In the genomic region with DNA sequence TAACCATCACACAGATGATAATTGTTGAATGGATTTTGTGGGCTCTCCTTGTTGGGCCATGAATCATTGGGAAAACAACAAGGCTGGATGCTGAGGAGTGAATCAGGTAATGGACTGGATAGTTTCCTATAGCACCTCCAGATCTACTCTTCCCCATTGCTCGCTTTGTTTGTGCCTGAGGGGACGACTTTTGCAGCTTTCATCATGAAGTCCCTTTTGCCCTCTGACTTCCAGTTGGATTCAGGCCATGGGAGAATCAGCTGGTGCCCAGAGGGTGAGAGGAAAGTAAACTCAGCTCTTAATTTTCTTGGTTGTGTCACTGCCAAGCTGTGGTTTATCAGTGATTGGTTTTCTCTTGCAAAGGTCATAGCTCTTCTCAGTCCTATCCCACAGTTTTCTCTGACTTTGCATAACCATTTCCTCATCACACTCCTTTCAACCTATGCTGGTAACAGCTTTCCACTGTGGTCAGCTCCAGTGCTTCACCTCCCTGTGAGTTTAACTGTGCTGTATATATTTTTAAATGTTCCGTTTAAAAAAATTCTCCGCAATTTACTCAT, we compare ENCODE assay signal across 21 cellular contexts.
DNase-seq lines count a peak whose midpoint lies in the region; ATAC-seq and TF ChIP-seq lines count a peak whose summit lies in the region.
"Had no signal": no experiment of that assay in that cellular context is flagged by ENCODE, and none has a peak within 500 bp of the region (broad histone marks: within the 10 kb centered on the region; RNA-seq: fewer than 3 reads in every experiment).

No MANE protein-coding gene starts in this region.

- no peak overlapping the region for H3K23ac ChIP-seq in mesenchymal stem cell (ENCODE audit: low read length in 2 of 2)

- WGBS in mesenchymal stem cell, result 94% methylated on average over 2 of the region's 4 CpGs

- no peak overlapping the region for H2BK12ac ChIP-seq in mesenchymal stem cell (ENCODE audit: low read length in 2 of 2)

- H2BK120ac ChIP-seq in mesenchymal stem cell (ENCODE audit: low read depth, low read length), result no peak overlapping the region

- H2AK5ac ChIP-seq in mesenchymal stem cell (ENCODE audit: low read length, severe bottlenecking), result no peak overlapping the region

- H3K4me1 Mint-ChIP-seq in endothelial cell (ENCODE audit: unreplicated experiment), result peaks cover 14% of the 10 kb centered on the region

- no peaks in the 10 kb centered on the region for H3K9me3 Mint-ChIP-seq in endothelial cell (ENCODE audit: unreplicated experiment)
- H3K9me3 Mint-ChIP-seq: GM23338 had no signal

- no peak overlapping the region for H3K4me3 Mint-ChIP-seq in endothelial cell (ENCODE audit: unreplicated experiment)
- H3K4me3 Mint-ChIP-seq: CD14-positive monocyte, GM23338 had no signal

- no peak overlapping the region for H2AFZ ChIP-seq in mesenchymal stem cell (ENCODE audit: low read depth, low read length)
- H2AFZ ChIP-seq: GM23338 had no signal

- H3K4me2 ChIP-seq in mesenchymal stem cell (ENCODE audit: low read length, poor library complexity, severe bottlenecking), result no peak overlapping the region
- H3K4me2 ChIP-seq: GM23338, KMS-11 had no signal

- H3K9ac ChIP-seq in mesenchymal stem cell (ENCODE audit: low read length), result no peak overlapping the region
- H3K9ac ChIP-seq: KMS-11 had no signal

- H3K9me3 ChIP-seq in mesenchymal stem cell (ENCODE audit: control insufficient read depth, low read length) (no peaks in the 10 kb centered on the region), mucosa of descending colon (no peaks in the 10 kb centered on the region)
- H3K9me3 ChIP-seq: Caco-2 had no signal

- intact Hi-C loops in mucosa of descending colon (cut with DNase I, micrococcal nuclease), result no loop called here

- H3K27me3 ChIP-seq in mesenchymal stem cell (ENCODE audit: control insufficient read depth in 1 of 2, insufficient read depth in 1 of 2, low read length in 2 of 2), result no peaks in the 10 kb centered on the region
- H3K27me3 ChIP-seq: SJSA1 had no signal

- H3K27ac ChIP-seq in mesenchymal stem cell (ENCODE audit: low read length, poor library complexity, severe bottlenecking), result no peak overlapping the region
- H3K27ac ChIP-seq: KMS-11, SJSA1 had no signal

- H2BK15ac ChIP-seq in mesenchymal stem cell (ENCODE audit: low read depth, poor library complexity, severe bottlenecking), result no peak overlapping the region

- no peaks in the 10 kb centered on the region for H3K27me3 Mint-ChIP-seq in endothelial cell (ENCODE audit: unreplicated experiment)

- ATAC-seq in GM19467 (IDR thresholded peaks at IDR 0.05; ENCODE audit: unreplicated experiment) (no peak), GM18873 (IDR thresholded peaks at IDR 0.05; ENCODE audit: low FRiP score, unreplicated experiment) (no peak), mucosa of descending colon (no peak)
- ATAC-seq: GM23338, HepG2 had no signal

- H2BK5ac ChIP-seq in mesenchymal stem cell (ENCODE audit: low read depth, low read length, poor library complexity, severe bottlenecking), result no peak overlapping the region

- no peak overlapping the region for H3K18ac ChIP-seq in mesenchymal stem cell (ENCODE audit: low read depth in 1 of 2, low read length in 2 of 2)

- no peak overlapping the region for H3K4me3 ChIP-seq in epithelial cell of proximal tubule (ENCODE audit: low read depth, low read length)
- no peak overlapping the region for H3K4me3 ChIP-seq in mesenchymal stem cell (ENCODE audit: insufficient read depth in 1 of 2, low read depth in 1 of 2, low read length in 2 of 2)
- H3K4me3 ChIP-seq in mucosa of descending colon, result no peak overlapping the region
- H3K4me3 ChIP-seq: GM23338, SJSA1 had no signal

- DNase-seq in HT1080 (ENCODE audit: low read depth) (peak; percentile 43), RPMI7951 (ENCODE audit: low read depth) (peak; percentile 10), epithelial cell of proximal tubule (ENCODE audit: low read depth) (peak; percentile 56), mesenchymal stem cell (peak; percentile 54), mucosa of descending colon (no peak), endothelial cell (ENCODE audit: low spot score) (no peak)
- DNase-seq: ACHN, AML-193, Caco-2, MM.1S, NCI-H1436, NCI-H2029 treated with DMSO at 0.1 percent for 48 hours, NCI-H2171 treated with DMSO at 0.1 percent for 48 hours, NCI-H748 treated with DMSO at 0.1 percent for 48 hours had no signal

- no peak overlapping the region for H3K27ac Mint-ChIP-seq in endothelial cell (ENCODE audit: unreplicated experiment)
- H3K27ac Mint-ChIP-seq: CD14-positive monocyte, GM23338 had no signal

- no peaks in the 10 kb centered on the region for H3K79me1 ChIP-seq in mesenchymal stem cell (replicated peaks; ENCODE audit: low read length, poor library complexity, severe bottlenecking)

- H3K36me3 Mint-ChIP-seq in endothelial cell (ENCODE audit: low read depth, unreplicated experiment), result no peaks in the 10 kb centered on the region

- TF ChIP-seq CTCF in epithelial cell of proximal tubule (conservative IDR thresholded peaks at IDR 0.05; ENCODE audit: low read depth, low read length), result no peak
- no peak for TF ChIP-seq CTCF in mucosa of descending colon (IDR thresholded peaks at IDR 0.05)
- TF ChIP-seq CTCF in endothelial cell (IDR thresholded peaks at IDR 0.05; ENCODE audit: unreplicated experiment), result no peak

- no peak overlapping the region for H4K91ac ChIP-seq in mesenchymal stem cell (ENCODE audit: low read length)

- H4K8ac ChIP-seq in mesenchymal stem cell (ENCODE audit: low read length), result no peak overlapping the region

- H3K4ac ChIP-seq in mesenchymal stem cell (ENCODE audit: low read depth in 1 of 2, low read length in 2 of 2), result peak overlapping the region in 1 of 2 experiments; percentile 26

- H3K36me3 ChIP-seq in mesenchymal stem cell (ENCODE audit: control insufficient read depth in 1 of 2, insufficient read depth in 2 of 2, low read depth in 1 of 2, low read length in 2 of 2) (no peaks in the 10 kb centered on the region), mucosa of descending colon (ENCODE audit: low read depth) (no peaks in the 10 kb centered on the region)
- H3K36me3 ChIP-seq: SJSA1 had no signal

- H3K14ac ChIP-seq in mesenchymal stem cell (ENCODE audit: low read length in 2 of 2), result no peak overlapping the region

- H3K4me1 ChIP-seq in mesenchymal stem cell (ENCODE audit: control insufficient read depth, insufficient read depth, low read depth, low read length) (no peaks in the 10 kb centered on the region), mucosa of descending colon (ENCODE audit: low read depth) (no peaks in the 10 kb centered on the region)
- H3K4me1 ChIP-seq: Caco-2, SJSA1 had no signal

Comparison
In these comparisons a context has a peak if more than half of its experiments do, and no peak if none do; other contexts are left out.
1. DNase-seq: peak in HT1080 (single experiment), RPMI7951 (single experiment), epithelial cell of proximal tubule (single experiment) and mesenchymal stem cell (single experiment); none in mucosa of descending colon (0 of 3) and endothelial cell (single experiment).